18 cellular contexts compared by ENCODE assay signal in genomic region chr13:84962141-84962750, GRCh38.
"Had no signal": no experiment of that assay in that cellular context is flagged by ENCODE, and none has a peak within 500 bp of the region (broad histone marks: within the 10 kb centered on the region; RNA-seq: fewer than 3 reads in every experiment).

No MANE protein-coding gene starts in this region.

- FAIRE-seq: bronchial epithelial cell, frontal cortex had no signal

- H3K27me3 ChIP-seq: adrenal gland, heart left ventricle, transverse colon, vagina had no signal

- H3K27ac ChIP-seq: adrenal gland, heart left ventricle, transverse colon, vagina, VCaP had no signal

- H3K9me3 ChIP-seq: heart left ventricle, transverse colon, vagina had no signal

- H3K4me3 ChIP-seq: adrenal gland, heart left ventricle, transverse colon, vagina had no signal

- ATAC-seq: activated naive CD4-positive, alpha-beta T cell treated with anti-CD3 and anti-CD28 coated beads, Interleukin-2, amount 50 U/mL, for 72 hours; activated T-cell treated with anti-CD3 and anti-CD28 coated beads, Interleukin-2, amount 50 U/mL, for 72 hours; heart left ventricle; left ventricle myocardium superior had no signal

- H3K4me1 ChIP-seq: adrenal gland, heart left ventricle, transverse colon, vagina had no signal

- H3K36me3 ChIP-seq: adrenal gland, heart left ventricle, transverse colon, vagina had no signal

- DNase-seq: activated CD4-positive, alpha-beta T cell treated with anti-CD3 and anti-CD28 coated beads, Interleukin-2, amount 50 U/mL, for 4 hours; activated gamma-delta T cell; activated T-cell treated with anti-CD3 and anti-CD28 coated beads, Interleukin-2, amount 50 U/mL, for 72 hours; adrenal gland; cerebellar nuclear complex; effector CD4-positive, alpha-beta T cell; kidney glomerular epithelial cell; left ventricle myocardium superior; mesendoderm; occipital lobe; stimulated activated CD4-positive, alpha-beta T cell treated with anti-CD3 and anti-CD28 coated beads, Interleukin-2, amount 100 ng/mL, for 24 hours; transverse colon had no signal
